ENCODE assay signal across 9 cellular contexts in the genomic region with DNA sequence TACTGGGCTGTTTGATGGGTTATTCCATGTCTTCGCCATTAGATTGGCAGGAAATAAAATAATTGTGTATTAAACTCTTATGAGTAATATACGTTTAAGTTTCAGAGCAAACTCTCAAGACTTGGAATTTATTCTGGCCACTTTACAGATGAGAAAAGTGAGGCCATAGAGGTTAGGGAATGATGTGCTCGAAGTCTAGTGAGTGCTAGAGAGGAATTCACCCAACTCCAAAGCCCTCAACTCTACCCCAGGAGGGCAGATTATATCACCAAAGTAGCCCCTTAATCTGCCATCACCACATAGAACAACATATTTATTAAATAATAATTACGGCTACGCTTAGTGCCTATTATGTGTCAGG. TPM values are rescaled to one million over a fixed set of nuclear protein-coding genes. Genes with fewer than 3 reads are reported as not detected.
DNase-seq lines count a peak whose midpoint lies in the region; ATAC-seq and TF ChIP-seq lines count a peak whose summit lies in the region.
"Had no signal": no experiment of that assay in that cellular context is flagged by ENCODE, and none has a peak within 500 bp of the region (broad histone marks: within the 10 kb centered on the region; RNA-seq: fewer than 3 reads in every experiment).

No MANE protein-coding gene starts in this region.

- ATAC-seq in HG02798 (IDR thresholded peaks at IDR 0.05; ENCODE audit: poor library complexity, unreplicated experiment) (no peak), GM19328 (IDR thresholded peaks at IDR 0.05; ENCODE audit: unreplicated experiment) (no peak)

- POLR2A ChIA-PET in RWPE1 (lab: Yijun Ruan, JAX; ENCODE audit: low non-redundant PET), result no interaction called here

- peaks cover 5% of the 10 kb centered on the region for H3K4me1 ChIP-seq in ovary (ENCODE audit: insufficient read depth)

- no peaks in the 10 kb centered on the region for H3K9me3 Mint-ChIP-seq in Calu3 (ENCODE audit: low read depth, unreplicated experiment)

- H3K27me3 ChIP-seq in ovary, result no peaks in the 10 kb centered on the region

- TF ChIP-seq EP300 in ovary (IDR thresholded peaks at IDR 0.05), result no peak

- H3K27me3 Mint-ChIP-seq in Calu3 (ENCODE audit: unreplicated experiment), result no peaks in the 10 kb centered on the region

- H3K27ac ChIP-seq in RWPE1 (peak overlapping the region; percentile 82), ovary (peak overlapping the region; percentile 15 to 62)

- H3K4me3 ChIP-seq in epithelial cell of proximal tubule (ENCODE audit: low read depth, low read length) (peak overlapping the region; percentile 69), ovary (peak overlapping the region; percentile 93)

- 60 to 62% (median 61%) methylated on average over 5 of the region's 5 CpGs for WGBS in ovary, 3 donors

- no peaks in the 10 kb centered on the region for H3K9me3 ChIP-seq in ovary

- TF ChIP-seq CTCF in Calu3 (IDR thresholded peaks at IDR 0.05; ENCODE audit: unreplicated experiment) (no peak), RWPE1 (conservative IDR thresholded peaks at IDR 0.05; ENCODE audit: low read depth) (no peak), epithelial cell of proximal tubule (conservative IDR thresholded peaks at IDR 0.05; ENCODE audit: low read depth, low read length) (no peak), ovary (IDR thresholded peaks at IDR 0.05) (no peak)

- TF ChIP-seq POLR2A in ovary (IDR thresholded peaks at IDR 0.05), result no peak

- BruUV-seq in Calu3 (replicated peaks; lab: Mats Ljungman, UMichigan), result TSS peak; percentile 94

- intact Hi-C loops in Calu3 (cut with micrococcal nuclease; ENCODE audit: unreplicated experiment), result no loop called here
- intact Hi-C loops in ovary (cut with DNase I), result no loop called here

- CTCF ChIA-PET in Calu3 (lab: Charles Lee), result no interaction called here
- CTCF ChIA-PET in RWPE1 (lab: Yijun Ruan, JAX), result interaction anchor here (0.6 kb wide), 1 partner anchor 127 kb away, joined by 3 read pairs; no protein-coding TSS in a partner anchor

- peak overlapping the region; percentile 75 for H3K4me3 Mint-ChIP-seq in Calu3 (ENCODE audit: low read depth, unreplicated experiment)

- DNase-seq in Calu3 (no peak), RWPE1 (ENCODE audit: low spot score) (no peak), epithelial cell of proximal tubule (ENCODE audit: low read depth) (no peak), ovary (no peak), GM03348 (ENCODE audit: low spot score) (no peak)
- DNase-seq in stimulated activated naive CD4-positive, alpha-beta T cell treated with Interleukin-2 at 50 U/mL for 16 hours (lab: John Stamatoyannopoulos, UW), result no peak

- H3K36me3 Mint-ChIP-seq in Calu3 (ENCODE audit: insufficient read depth, unreplicated experiment), result peaks cover 19% of the 10 kb centered on the region

- H3K36me3 ChIP-seq in ovary, result no peaks in the 10 kb centered on the region

- H3K27ac Mint-ChIP-seq in Calu3 (ENCODE audit: unreplicated experiment), result peak overlapping the region; percentile 95

- H3K4me1 Mint-ChIP-seq in Calu3 (ENCODE audit: low read depth, unreplicated experiment), result no peaks in the 10 kb centered on the region

RNA-seq across cellular contexts. Expression of gene MUL1, which starts 0.4 kb away (rescaled TPM):
- 21.9 and 24.3 TPM in 2 replicates for total RNA-seq in Calu3 (2022)
- 24.6 and 30.4 TPM in 2 replicates for total RNA-seq in epithelial cell of proximal tubule
- total RNA-seq in ovary, result 10 to 100 TPM; 19.9 to 31.6 (median 24.6) TPM
- 10 to 100 TPM; 16.7 to 20.1 TPM for polyA plus RNA-seq in ovary

RNA-seq across cellular contexts. Expression of gene CAMK2N1, which starts 22.4 kb away (rescaled TPM):
- total RNA-seq in Calu3 (2022) (56.0 and 66.0 TPM in 2 replicates), epithelial cell of proximal tubule (18.2 and 19.7 TPM in 2 replicates), ovary (10 to 100 TPM; 11.3 to 95.9 (median 35.2) TPM)
- polyA plus RNA-seq in ovary, result 10 to 100 TPM; 20.8 to 42.6 TPM

RNA-seq across cellular contexts. Expression of gene FAM43B, which starts 44.0 kb away (rescaled TPM):
- not detected in 2 replicates for total RNA-seq in Calu3 (2022)
- 0.36 and 0.81 TPM in 2 replicates for total RNA-seq in epithelial cell of proximal tubule
- total RNA-seq in ovary, result 1 to 10 TPM in 1 of 7 donors, under 1 TPM in 3, not detected in 3; 0.35 to 1.1 (median 0.69) TPM
- under 1 TPM; 0.04 to 0.22 TPM for polyA plus RNA-seq in ovary
- total RNA-seq: pulmonary artery endothelial cell had no signal
